ENCODE assay signal across 14 cellular contexts in the genomic region with DNA sequence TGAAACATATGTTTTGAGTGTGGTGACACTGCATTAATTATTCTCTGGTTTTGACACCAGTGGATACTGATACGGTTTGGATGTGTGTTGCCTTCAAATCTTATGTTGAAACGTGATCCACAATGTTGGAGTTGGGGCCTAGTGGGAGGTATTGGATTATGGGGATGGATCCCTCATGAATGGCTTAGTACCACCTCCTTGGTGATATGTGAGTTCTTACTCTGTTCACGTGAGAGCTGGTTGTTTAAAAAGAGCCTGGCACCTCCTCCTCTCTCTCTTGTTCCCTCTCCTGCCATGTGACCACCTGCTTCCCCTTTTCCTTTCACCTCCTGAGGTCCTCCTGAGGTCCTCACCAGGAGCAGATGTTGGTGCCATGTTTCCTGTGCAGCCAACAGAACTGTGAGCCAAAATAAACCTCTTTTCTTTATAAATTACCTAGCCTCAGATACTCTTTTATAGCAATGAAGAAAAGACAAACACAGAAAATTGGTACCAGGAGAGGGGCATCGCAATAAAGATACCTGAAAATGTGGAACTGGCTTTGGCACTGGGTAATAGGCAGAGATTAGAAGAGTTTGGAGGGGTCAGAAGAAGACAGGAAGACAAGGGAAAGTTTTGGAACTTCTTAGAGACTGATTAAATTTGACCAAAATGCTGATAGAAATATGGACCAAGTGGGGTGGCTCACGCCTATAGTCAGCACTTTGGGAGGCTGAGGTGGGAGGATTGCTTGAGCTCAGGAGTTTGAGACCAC. TPM values are rescaled to one million over a fixed set of nuclear protein-coding genes. Genes with fewer than 3 reads are reported as not detected.
DNase-seq lines count a peak whose midpoint lies in the region; ATAC-seq and TF ChIP-seq lines count a peak whose summit lies in the region.
"Had no signal": no experiment of that assay in that cellular context is flagged by ENCODE, and none has a peak within 500 bp of the region (broad histone marks: within the 10 kb centered on the region; RNA-seq: fewer than 3 reads in every experiment).

No MANE protein-coding gene starts in this region.

- no peak for DNase-seq in activated naive CD4-positive, alpha-beta T cell treated with Interleukin-2 at 50 U/mL for 16 hours
- no peak for DNase-seq in immature natural killer cell
- no peak for DNase-seq in aorta
- DNase-seq in Right ventricle myocardium superior, result no peak
- no peak for DNase-seq in T1000 (lab: John Stamatoyannopoulos, UW)
- DNase-seq: AML-193, T-helper 1 cell had no signal

- intact Hi-C loops in aorta (cut with DNase I), result loop anchor here in 1 of 2 donors (5.0 kb wide), 1 partner anchor 34 kb away; no protein-coding TSS in a partner anchor
- intact Hi-C loops in Right ventricle myocardium superior (cut with DNase I), result no loop called here

- H3K9me3 ChIP-seq in aorta (ENCODE audit: control insufficient read depth, low read length), result no peaks in the 10 kb centered on the region
- H3K9me3 ChIP-seq: left lung had no signal

- H3K27ac ChIP-seq in VCaP (peak overlapping the region; percentile 85), aorta (ENCODE audit: low read depth in 1 of 2, low read length in 2 of 2) (peak overlapping the region; percentile 68 to 84)
- H3K27ac ChIP-seq: parathyroid adenoma had no signal

- H3K4me1 ChIP-seq in aorta (ENCODE audit: control insufficient read depth in 1 of 2, insufficient read depth in 2 of 2, low read length in 2 of 2), result peaks cover 11 to 17% of the 10 kb centered on the region in 2 donors
- H3K4me1 ChIP-seq: parathyroid adenoma had no signal

- no peaks in the 10 kb centered on the region for H3K9me3 Mint-ChIP-seq in activated naive CD4-positive, alpha-beta T cell treated with anti-CD3 and anti-CD28 coated beads, Interleukin-2, amount 50 U/mL, for 24 hours
- H3K9me3 Mint-ChIP-seq in immature natural killer cell, result no peaks in the 10 kb centered on the region

- H3K4me3 ChIP-seq in aorta (ENCODE audit: low read length in 2 of 2), result no peak overlapping the region
- H3K4me3 ChIP-seq: heart right ventricle, left lung had no signal

- peaks cover 28% of the 10 kb centered on the region for H3K36me3 Mint-ChIP-seq in activated naive CD4-positive, alpha-beta T cell treated with anti-CD3 and anti-CD28 coated beads, Interleukin-2, amount 50 U/mL, for 24 hours
- H3K36me3 Mint-ChIP-seq in immature natural killer cell, result peaks cover 9 to 16% (median 10%) of the 10 kb centered on the region in 3 donors

- no peak for ATAC-seq in aorta (ENCODE audit: low FRiP score)
- no peak for ATAC-seq in HG03354 (IDR thresholded peaks at IDR 0.05; ENCODE audit: poor library complexity, severe bottlenecking, unreplicated experiment)
- ATAC-seq in Right ventricle myocardium superior (ENCODE audit: poor library complexity), result no peak

- 47 to 48% methylated on average over 5 of the region's 5 CpGs for WGBS in aorta, 2 donors

- no peak for TF ChIP-seq CTCF in VCaP (conservative IDR thresholded peaks at IDR 0.05)

- H3K27ac Mint-ChIP-seq in activated naive CD4-positive, alpha-beta T cell treated with anti-CD3 and anti-CD28 coated beads, Interleukin-2, amount 50 U/mL, for 24 hours, result peak overlapping the region; percentile 60
- H3K27ac Mint-ChIP-seq in immature natural killer cell, result peak overlapping the region; percentile 67 to 93 (median 82)
- H3K27ac Mint-ChIP-seq: brain had no signal

- H3K36me3 ChIP-seq in aorta (ENCODE audit: control insufficient read depth in 1 of 2, insufficient read depth in 2 of 2, low read length in 1 of 2), result no peaks in the 10 kb centered on the region

- H3K4me3 Mint-ChIP-seq in activated naive CD4-positive, alpha-beta T cell treated with anti-CD3 and anti-CD28 coated beads, Interleukin-2, amount 50 U/mL, for 24 hours, result peak overlapping the region; percentile 2
- peak overlapping the region; percentile 4 to 39 (median 14) for H3K4me3 Mint-ChIP-seq in immature natural killer cell
- H3K4me3 Mint-ChIP-seq: brain had no signal

- no peaks in the 10 kb centered on the region for H3K27me3 Mint-ChIP-seq in activated naive CD4-positive, alpha-beta T cell treated with anti-CD3 and anti-CD28 coated beads, Interleukin-2, amount 50 U/mL, for 24 hours
- H3K27me3 Mint-ChIP-seq in immature natural killer cell (ENCODE audit: low read depth in 3 of 3), result no peaks in the 10 kb centered on the region
- H3K27me3 Mint-ChIP-seq: brain had no signal

- H3K27me3 ChIP-seq in aorta (ENCODE audit: control insufficient read depth in 1 of 2, insufficient read depth in 2 of 2, low read length in 1 of 2), result no peaks in the 10 kb centered on the region
- H3K27me3 ChIP-seq: heart right ventricle, left lung had no signal

- H3K4me1 Mint-ChIP-seq in activated naive CD4-positive, alpha-beta T cell treated with anti-CD3 and anti-CD28 coated beads, Interleukin-2, amount 50 U/mL, for 24 hours, result peaks cover 82% of the 10 kb centered on the region
- H3K4me1 Mint-ChIP-seq in immature natural killer cell, result peaks cover 74 to 78% of the 10 kb centered on the region in 2 donors

RNA-seq across cellular contexts. Expression of a gene that starts 23.1 kb away (rescaled TPM):
- 1 to 10 TPM; 5.2 to 6.2 (median 5.5) TPM for polyA plus RNA-seq in immature natural killer cell
- 100 to 1,000 TPM; 197 to 418 TPM for total RNA-seq in aorta
- 100 to 1,000 TPM in 1 of 2 donors, 10 to 100 TPM in 1; 85.1 to 445 TPM for polyA plus RNA-seq in aorta
- 117 TPM for total RNA-seq in Right ventricle myocardium superior
